Comparison of ENCODE assay signal across 25 cellular contexts in the genomic region with DNA sequence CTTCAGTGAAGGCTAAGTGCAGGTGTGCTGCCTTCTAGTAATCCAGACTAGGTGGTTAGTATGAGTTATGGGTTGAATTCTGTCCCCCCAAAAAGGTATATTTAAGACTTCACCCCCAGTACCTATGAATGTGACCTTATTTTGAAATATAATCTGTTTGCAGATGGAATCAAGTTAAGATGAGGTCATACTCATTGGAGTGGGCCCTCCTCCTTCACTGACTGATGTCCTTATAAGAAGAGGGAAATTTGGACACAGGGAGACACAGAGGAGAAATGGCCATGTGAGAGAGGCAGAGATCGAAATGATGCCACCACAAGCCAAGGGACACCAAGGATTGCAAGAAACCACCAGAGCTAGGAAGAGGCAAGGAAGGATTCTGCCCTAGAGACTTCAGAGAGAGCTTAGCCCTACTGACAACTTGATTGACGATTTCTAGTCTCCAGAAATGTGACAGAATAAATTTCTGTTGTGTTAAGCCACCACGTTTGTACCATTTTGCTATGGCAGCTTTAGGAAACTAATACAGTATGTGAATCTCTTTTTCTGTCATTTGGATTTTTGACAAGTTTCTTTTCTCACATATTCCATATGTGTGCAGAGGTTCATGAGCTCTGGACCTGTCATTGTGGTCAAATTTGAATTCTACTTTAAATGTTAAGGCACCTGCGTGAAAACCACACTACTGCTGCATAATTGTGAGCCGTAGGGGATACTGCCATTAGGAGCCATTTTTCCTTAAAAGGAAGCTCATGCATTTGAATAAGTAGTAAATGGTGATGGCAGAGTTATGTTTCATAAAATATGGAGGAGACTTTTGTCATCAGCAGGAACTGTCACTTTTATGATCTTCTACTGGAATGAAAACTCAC. TPM values are rescaled to one million over a fixed set of nuclear protein-coding genes. Genes with fewer than 3 reads are reported as not detected.
A peak's percentile ranks its signal among the peaks of the same experiment; 100 is the strongest.
DNase-seq lines count a peak whose midpoint lies in the region; ATAC-seq, FAIRE-seq and TF ChIP-seq lines count a peak whose summit lies in the region.
"Had no signal": no experiment of that assay in that cellular context is flagged by ENCODE, and none has a peak within 500 bp of the region (broad histone marks: within the 10 kb centered on the region; RNA-seq: fewer than 3 reads in every experiment).

No MANE protein-coding gene starts in this region.

- H3K27ac ChIP-seq in HepG2 (ENCODE audit: extremely low read length, insufficient read depth, low read length) (no peak overlapping the region), right lobe of liver (no peak overlapping the region), OCI-LY3 (ENCODE audit: low read length) (no peak overlapping the region), lower lobe of right lung (no peak overlapping the region)
- H3K27ac ChIP-seq: breast epithelium, hepatocyte, thoracic aorta had no signal

- DNase-seq in HepG2 (ENCODE audit: low spot score) (no peak), right lobe of liver (no peak), NCI-H1092 (lab: John Stamatoyannopoulos, UW) (peak; percentile 13), cortex of kidney (lab: John Stamatoyannopoulos, UW) (no peak), lower lobe of right lung (no peak), inferior parietal cortex (ENCODE audit: extremely low spot score) (no peak), cerebellar nuclear complex (lab: John Stamatoyannopoulos, UW) (no peak)
- DNase-seq: activated CD4-positive, CD25-positive, alpha-beta regulatory T cell; CD4-positive, CD25-positive, alpha-beta regulatory T cell; dermis blood vessel endothelial cell; DMS79; NCI-H1436; occipital lobe; retina; RPMI8226; stimulated activated CD8-positive, alpha-beta memory T cell treated with anti-CD3 and anti-CD28 coated beads, Interleukin-4, amount 100 ng/mL, for 48 hours; T-helper 9 cell had no signal

- H2AFZ ChIP-seq in HepG2 (ENCODE audit: low read length) (no peak overlapping the region), OCI-LY3 (ENCODE audit: low read depth, low read length) (no peak overlapping the region)
- H2AFZ ChIP-seq: hepatocyte had no signal

- CTCF ChIA-PET in HepG2 (lab: Yijun Ruan, JAX; ENCODE audit: low intra/inter-chr PET ratio, low total read pairs): no interaction called here

- no peak overlapping the region for H3K9ac ChIP-seq in HepG2 (ENCODE audit: insufficient read depth, low read depth, low read length)
- no peak overlapping the region for H3K9ac ChIP-seq in OCI-LY3 (ENCODE audit: low read length)

- no peak for TF ChIP-seq RAD21 in HepG2 (CRISPR knock-in tag; IDR thresholded peaks at IDR 0.05)

- H4K20me1 ChIP-seq in HepG2 (ENCODE audit: insufficient read depth, low read length) (no peaks in the 10 kb centered on the region), OCI-LY3 (ENCODE audit: insufficient read depth, low read length) (no peaks in the 10 kb centered on the region)

- H3K79me2 ChIP-seq in HepG2 (ENCODE audit: insufficient read depth, low read length) (no peaks in the 10 kb centered on the region), OCI-LY3 (ENCODE audit: low read length) (no peaks in the 10 kb centered on the region)
- H3K79me2 ChIP-seq: hepatocyte had no signal

- ATAC-seq in HepG2 (no peak), right lobe of liver (no peak), lower lobe of right lung (no peak)
- ATAC-seq: activated T-helper 17 cell treated with anti-CD3 and anti-CD28 coated beads, Interleukin-2, amount 50 U/mL, for 72 hours; SK-N-SH treated with all-trans-retinoic acid at 6 μM for 48 hours had no signal

- BruUV-seq in HepG2 (replicated peaks; lab: Mats Ljungman, UMichigan): no TSS peak

- H3K27me3 ChIP-seq in HepG2 (ENCODE audit: control insufficient read depth in 1 of 2, insufficient read depth in 2 of 2, low read length in 2 of 2): no peaks in the 10 kb centered on the region
- H3K27me3 ChIP-seq in right lobe of liver: no peaks in the 10 kb centered on the region
- H3K27me3 ChIP-seq in OCI-LY3 (ENCODE audit: low read depth, low read length): no peaks in the 10 kb centered on the region
- no peaks in the 10 kb centered on the region for H3K27me3 ChIP-seq in lower lobe of right lung (ENCODE audit: low read depth)
- H3K27me3 ChIP-seq: breast epithelium, hepatocyte had no signal

- H3K4me2 ChIP-seq in HepG2 (ENCODE audit: low read depth, low read length) (no peak overlapping the region), OCI-LY3 (ENCODE audit: low read length) (peak overlapping the region; percentile 11; the same call in 1 of the 2 replicates)
- H3K4me2 ChIP-seq: hepatocyte had no signal

- POLR2A ChIA-PET in HepG2 (lab: Yijun Ruan, JAX): no interaction called here

- H3K9me3 ChIP-seq in HepG2 (ENCODE audit: low read length): no peaks in the 10 kb centered on the region
- H3K9me3 ChIP-seq in right lobe of liver: no peaks in the 10 kb centered on the region
- no peaks in the 10 kb centered on the region for H3K9me3 ChIP-seq in OCI-LY3 (ENCODE audit: insufficient read depth, low read length)
- H3K9me3 ChIP-seq in lower lobe of right lung: no peaks in the 10 kb centered on the region
- H3K9me3 ChIP-seq: breast epithelium, thoracic aorta had no signal

- in situ Hi-C loops in HepG2 (cut with HindIII; ENCODE audit: extremely low pct_ligation_motif_present, low pct_unique_long_range_greater_than_20kb): no loop called here

- no peak for FAIRE-seq in HepG2 (lab: Jason Lieb, UNC)
- FAIRE-seq: endothelial cell of umbilical vein, islet of Langerhans had no signal

- TF ChIP-seq EP300 in HepG2 (IDR thresholded peaks at IDR 0.05; ENCODE audit: low read depth in 2 of 2, low read length in 2 of 2): no peak
- TF ChIP-seq EP300 in HepG2 (CRISPR knock-in tag; IDR thresholded peaks at IDR 0.05; ENCODE audit: borderline replicate concordance): no peak

- TF ChIP-seq POLR2A in HepG2 (IDR thresholded peaks at IDR 0.05; ENCODE audit: insufficient read depth in 1 of 2, low read depth in 2 of 2, low read length in 2 of 2) (no peak), right lobe of liver (IDR thresholded peaks at IDR 0.05) (no peak)

- H3K36me3 ChIP-seq in HepG2 (replicated peaks in 1 of 2; ENCODE audit: control insufficient read depth in 1 of 2, insufficient read depth in 2 of 2, low read length in 2 of 2) (no peaks in the 10 kb centered on the region), right lobe of liver (no peaks in the 10 kb centered on the region), OCI-LY3 (replicated peaks; ENCODE audit: low read depth, low read length) (no peaks in the 10 kb centered on the region), lower lobe of right lung (peaks cover 4% of the 10 kb centered on the region)
- H3K36me3 ChIP-seq: breast epithelium, thoracic aorta had no signal

- H3K4me1 ChIP-seq in HepG2 (ENCODE audit: insufficient read depth, low read length): no peaks in the 10 kb centered on the region
- H3K4me1 ChIP-seq in right lobe of liver: no peaks in the 10 kb centered on the region
- peaks cover 32% of the 10 kb centered on the region for H3K4me1 ChIP-seq in OCI-LY3 (ENCODE audit: low read length)
- no peaks in the 10 kb centered on the region for H3K4me1 ChIP-seq in lower lobe of right lung
- H3K4me1 ChIP-seq: breast epithelium had no signal

- H3K4me3 ChIP-seq in HepG2 (replicated peaks in 1 of 3; ENCODE audit: insufficient read depth in 1 of 3, low read depth in 2 of 3, low read length in 3 of 3) (no peak overlapping the region), right lobe of liver (no peak overlapping the region), OCI-LY3 (ENCODE audit: low read length) (no peak overlapping the region), lower lobe of right lung (no peak overlapping the region)
- H3K4me3 ChIP-seq: breast epithelium, hepatocyte, thoracic aorta had no signal

- WGBS in HepG2 (ENCODE audit: low lambda C conversion rate): 96% methylated on average over 5 of the region's 5 CpGs
- WGBS in right lobe of liver (ENCODE audit: insufficient coverage, low coverage, low lambda C conversion rate, missing lambda C conversion rate): 93% methylated on average over 5 of the region's 5 CpGs

- TF ChIP-seq CTCF in HepG2 (CRISPR knock-in tag; IDR thresholded peaks at IDR 0.05) (no peak), right lobe of liver (IDR thresholded peaks at IDR 0.05) (no peak), OCI-LY3 (IDR thresholded peaks at IDR 0.05; ENCODE audit: low read depth, low read length) (no peak), lower lobe of right lung (IDR thresholded peaks at IDR 0.05) (no peak)

- intact Hi-C loops in HepG2 (cut with micrococcal nuclease; ENCODE audit: unreplicated experiment) (no loop called here), right lobe of liver (cut with DNase I) (no loop called here), lower lobe of right lung (cut with DNase I) (no loop called here)

TF ChIP-seq in HepG2, 621 proteins besides CTCF, POLR2A, EP300 and RAD21 (continues in another document):
- 0 out of 2 replicates have a peak, but pooled peaks have one; percentile 27 for TF ChIP-seq ATF7 (IDR thresholded peaks at IDR 0.05)
- TF ChIP-seq ATF7 (CRISPR knock-in tag; IDR thresholded peaks at IDR 0.05): no peak
- TF ChIP-seq ZSCAN22 (CRISPR knock-in tag; IDR thresholded peaks at IDR 0.05): no peak

RNA-seq across cellular contexts. Expression of gene RPA3, which starts 2.6 kb away (rescaled TPM):
- total RNA-seq in HepG2 (2016; rRNA removed; fragmentation: Illumina TruSeq; extraction: Trizol) (154 and 206 TPM in 2 replicates), right lobe of liver (10 to 100 TPM; 11.3 to 22.3 (median 21.4) TPM), lower lobe of right lung (27.4 TPM)
- total RNA-seq in HepG2 (2016; cell fraction: cytosol; rRNA removed; fragmentation: Illumina TruSeq; extraction: Trizol; ENCODE audit: low read depth): 43.8 and 53.8 TPM in 2 replicates
- total RNA-seq in HepG2 (2016; cell fraction: insoluble cytoplasmic fraction; rRNA removed; fragmentation: Illumina TruSeq; extraction: Trizol): 156 and 243 TPM in 2 replicates
- 49.5 and 53.8 TPM in 2 replicates for total RNA-seq in HepG2 (2016; cell fraction: membrane; rRNA removed; fragmentation: Illumina TruSeq; extraction: Trizol)
- 50.8 and 57.3 TPM in 2 replicates for total RNA-seq in HepG2 (2016; cell fraction: nucleus; rRNA removed; fragmentation: Illumina TruSeq; extraction: Trizol)
- polyA plus RNA-seq in HepG2 (2011; rRNA removed): 21.3 and 38.3 TPM in 2 replicates
- polyA plus RNA-seq in HepG2 (2011; cell fraction: cytosol; rRNA removed): 20.9 and 21.4 TPM in 2 replicates
- polyA plus RNA-seq in HepG2 (2011; cell fraction: nucleus; rRNA removed): 6.7 and 9.1 TPM in 2 replicates
- 36.1 and 77.3 TPM in 2 replicates for polyA plus RNA-seq in HepG2 (2012)
- 40.7 and 49.7 TPM in 2 replicates for polyA plus RNA-seq in HepG2 (2016; cell fraction: cytosol; fragmentation: Illumina TruSeq; extraction: Trizol; ENCODE audit: low read depth)
- polyA plus RNA-seq in HepG2 (2016; cell fraction: insoluble cytoplasmic fraction; fragmentation: Illumina TruSeq; extraction: Trizol; ENCODE audit: low read depth): 177 and 187 TPM in 2 replicates
- 42.6 and 46.1 TPM in 2 replicates for polyA plus RNA-seq in HepG2 (2016; cell fraction: membrane; fragmentation: Illumina TruSeq; extraction: Trizol; ENCODE audit: low read depth)
- polyA plus RNA-seq in HepG2 (2016; cell fraction: nucleus; fragmentation: Illumina TruSeq; extraction: Trizol; ENCODE audit: insufficient read depth, low read depth): 60.8 and 74.0 TPM in 2 replicates
- polyA minus RNA-seq in HepG2 (2011; rRNA and poly(A)+ RNA removed; ENCODE audit: low replicate concordance): 3.7 and 11.0 TPM in 2 replicates
- 7.7 and 17.3 TPM in 2 replicates for polyA minus RNA-seq in HepG2 (2011; cell fraction: cytosol; rRNA and poly(A)+ RNA removed)
- polyA minus RNA-seq in HepG2 (2011; cell fraction: nucleus; rRNA and poly(A)+ RNA removed): 6.8 and 9.0 TPM in 2 replicates
